In the genomic region with DNA sequence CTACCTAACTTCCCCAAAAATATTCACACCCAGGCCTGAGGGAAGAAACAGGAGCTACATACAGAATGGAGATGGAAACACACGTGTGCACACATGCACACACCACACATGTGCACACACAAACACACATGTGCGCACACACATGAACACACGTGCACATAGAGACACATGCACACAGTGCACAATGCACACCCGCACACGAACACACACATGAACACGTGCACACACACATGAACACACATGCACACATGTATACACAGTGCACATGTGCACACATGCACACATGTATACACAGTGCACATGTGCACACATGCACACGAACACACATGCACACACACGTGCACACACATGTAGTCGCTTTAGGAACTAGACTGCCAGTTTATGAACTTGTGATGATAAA, we compare ENCODE assay signal across 27 cellular contexts. TPM values are rescaled to one million over a fixed set of nuclear protein-coding genes. Genes with fewer than 3 reads are reported as not detected.
"Had no signal": no experiment of that assay in that cellular context is flagged by ENCODE, and none has a peak within 500 bp of the region (broad histone marks: within the 10 kb centered on the region; RNA-seq: fewer than 3 reads in every experiment).

No MANE protein-coding gene starts in this region.

- H3K9me3 ChIP-seq: body of pancreas, spleen, testis, uterus had no signal

- H3K4me3 ChIP-seq: body of pancreas, coronary artery, spleen, testis, uterus had no signal

- H3K4me1 ChIP-seq: uterus had no signal

- H3K36me3 ChIP-seq: spleen, uterus had no signal

- H3K27ac ChIP-seq: coronary artery, uterus had no signal

- FAIRE-seq: keratinocyte had no signal

- ATAC-seq: activated CD8-positive, alpha-beta T cell treated with anti-CD3 and anti-CD28 coated beads for 36 hours; activated T-cell treated with anti-CD3 and anti-CD28 coated beads, Interleukin-2, amount 50 U/mL, for 4 hours; activated T-helper 17 cell treated with anti-CD3 and anti-CD28 coated beads, Interleukin-2, amount 50 U/mL, for 72 hours; effector memory CD8-positive, alpha-beta T cell; naive thymus-derived CD4-positive, alpha-beta T cell; stimulated activated naive CD8-positive, alpha-beta T cell treated with anti-CD3 and anti-CD28 coated beads, Interleukin-15, Interleukin-2, amounts not matched to agents 100 U/mL and 50 U/mL, for 24 hours had no signal

- H3K27me3 ChIP-seq: body of pancreas, testis, uterus had no signal

- DNase-seq: activated CD4-positive, alpha-beta T cell treated with anti-CD3 and anti-CD28 coated beads, Interleukin-2, amount 10 ng/mL, durations not matched to agents 24 days and 14 days; activated CD4-positive, CD25-positive, alpha-beta regulatory T cell treated with anti-CD3 and anti-CD28 coated beads, Interleukin-2, amount 50 U/mL, for 72 hours; activated CD8-positive, alpha-beta T cell treated with anti-CD3 and anti-CD28 coated beads for 36 hours; activated gamma-delta T cell treated with Interleukin-2 at 50 U/mL for 16 hours; activated T-cell treated with anti-CD3 and anti-CD28 coated beads, Interleukin-2, amount 50 U/mL, for 4 hours; effector memory CD8-positive, alpha-beta T cell; left cardiac atrium; naive thymus-derived CD4-positive, alpha-beta T cell; occipital lobe; spleen; stimulated activated CD4-positive, alpha-beta T cell treated with anti-CD3 and anti-CD28 coated beads, Interleukin-4, amount 100 ng/mL, for 1 hour; stimulated activated naive CD8-positive, alpha-beta T cell treated with anti-CD3 and anti-CD28 coated beads, Interleukin-15, Interleukin-2, amounts not matched to agents 100 U/mL and 50 U/mL, for 24 hours; T-helper 2 cell; trophoblast cell had no signal

RNA-seq across cellular contexts. Expression of a gene that starts 18.8 kb away (rescaled TPM):
- total RNA-seq: activated CD4-positive, alpha-beta T cell treated with anti-CD3 and anti-CD28 coated beads, Interleukin-2, amount 10 ng/mL, durations not matched to agents 24 days and 14 days; activated CD8-positive, alpha-beta T cell treated with anti-CD3 and anti-CD28 coated beads for 36 hours; activated T-helper 17 cell treated with anti-CD3 and anti-CD28 coated beads, Interleukin-2, amount 50 U/mL, for 72 hours; body of pancreas; cardiac septum; cerebellum; left cardiac atrium; lower leg skin; naive thymus-derived CD4-positive, alpha-beta T cell; occipital lobe; right cardiac atrium; spleen; testis; uterus had no signal
- polyA plus RNA-seq: adipose tissue; esophagus; keratinocyte; naive thymus-derived CD4-positive, alpha-beta T cell; neural cell; right cardiac atrium; spleen had no signal
